19 cellular contexts compared by ENCODE assay signal in the genomic region with DNA sequence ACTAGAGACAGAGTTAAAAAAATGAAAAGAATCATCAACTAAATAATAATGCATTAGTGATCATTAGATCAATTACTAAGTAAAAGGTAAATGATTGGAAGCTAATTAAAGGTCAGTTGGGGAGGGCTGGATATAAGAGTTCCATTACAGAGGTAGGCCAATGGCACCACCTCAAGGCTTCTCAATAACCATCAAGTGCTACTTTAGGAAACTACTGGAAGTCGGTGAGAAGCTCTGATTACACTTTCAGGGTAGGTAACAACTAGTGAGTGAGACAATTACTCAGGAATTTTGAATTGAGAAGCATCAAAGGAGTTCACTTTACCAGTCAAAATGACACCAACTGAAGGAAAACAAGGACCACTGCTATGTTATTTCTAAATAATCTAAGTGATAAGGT.
"Had no signal": no experiment of that assay in that cellular context is flagged by ENCODE, and none has a peak within 500 bp of the region (broad histone marks: within the 10 kb centered on the region; RNA-seq: fewer than 3 reads in every experiment).

No MANE protein-coding gene starts in this region.

- H3K27ac ChIP-seq: heart left ventricle, left ventricle myocardium inferior, lower lobe of right lung, neural progenitor cell, ovary, right atrium auricular region, sigmoid colon, skin epidermis, stomach had no signal

- H3K4me1 ChIP-seq: left ventricle myocardium inferior, lower lobe of right lung, neural progenitor cell, right atrium auricular region, sigmoid colon, stomach had no signal

- ATAC-seq: effector memory CD8-positive, alpha-beta T cell; heart left ventricle; lower lobe of right lung; natural killer cell treated with Interleukin-12 subunit alpha and Interleukin-12 subunit beta and Interleukin-15 and Interleukin-18, amount 100 ng/mL, for 72 hours had no signal

- H3K9me3 ChIP-seq: heart left ventricle, left ventricle myocardium inferior, lower lobe of right lung, ovary, right atrium auricular region, sigmoid colon, stomach had no signal

- H3K4me3 ChIP-seq: heart left ventricle, left ventricle myocardium inferior, lower lobe of right lung, neural progenitor cell, ovary, right atrium auricular region, sigmoid colon, skin epidermis, stomach had no signal

- H2AFZ ChIP-seq: neural progenitor cell had no signal

- DNase-seq: cortex of kidney; effector memory CD8-positive, alpha-beta T cell; erythroblast; heart left ventricle; hippocampal formation; islet precursor cell; left ventricle myocardium inferior; lower lobe of right lung; midbrain; nucleus accumbens; ovary; sigmoid colon; stimulated activated naive CD4-positive, alpha-beta T cell; stomach; trophoblast cell had no signal

- H3K9ac ChIP-seq: neural progenitor cell had no signal

- H3K27me3 ChIP-seq: heart left ventricle, neural progenitor cell, ovary, right atrium auricular region, sigmoid colon, stomach had no signal

- H3K36me3 ChIP-seq: heart left ventricle, left ventricle myocardium inferior, lower lobe of right lung, neural progenitor cell, ovary, right atrium auricular region, sigmoid colon, stomach had no signal

- H3K4me2 ChIP-seq: neural progenitor cell had no signal
